Comparison of ENCODE assay signal across 8 cellular contexts in genomic region chr10:104268691-104269645, GRCh38. TPM values are rescaled to one million over a fixed set of nuclear protein-coding genes. Genes with fewer than 3 reads are reported as not detected.
DNase-seq lines count a peak whose midpoint lies in the region; ATAC-seq and TF ChIP-seq lines count a peak whose summit lies in the region.

Gene GSTO2, plus strand, starts transcription at chr10:104269184. Its CDS starts 5,732 bp downstream, at chr10:104274916.

- TF ChIP-seq CTCF in LNCaP clone FGC (IDR thresholded peaks at IDR 0.05; ENCODE audit: control insufficient read depth, extremely low read depth, insufficient read depth) (no peak), fibroblast of the aortic adventitia (IDR thresholded peaks at IDR 0.05; ENCODE audit: insufficient read depth, low read length) (no peak), nephron progenitor cell (IDR thresholded peaks at IDR 0.05) (no peak)

- H3K9me3 Mint-ChIP-seq in nephron progenitor cell: peaks cover 3% of the 10 kb centered on the region

- ATAC-seq in GM21825 (IDR thresholded peaks at IDR 0.05; ENCODE audit: unreplicated experiment): peak; percentile 98
- ATAC-seq in stimulated activated naive CD8-positive, alpha-beta T cell treated with anti-CD3 and anti-CD28 coated beads, Interleukin-15, Interleukin-2, amounts not matched to agents 100 U/mL and 50 U/mL, for 24 hours: peak; percentile 91

- peaks cover 5% of the 10 kb centered on the region for H3K27me3 Mint-ChIP-seq in nephron progenitor cell (ENCODE audit: low read depth, poor library complexity)

- peak within 1 kb of the TSS; percentile 82 for H3K27ac Mint-ChIP-seq in nephron progenitor cell

- peaks cover 11% of the 10 kb centered on the region for H3K4me1 Mint-ChIP-seq in nephron progenitor cell

- H3K4me3 ChIP-seq in LNCaP clone FGC (ENCODE audit: low read depth, low read length): peak within 1 kb of the TSS; percentile 97
- peak within 1 kb of the TSS; percentile 82 for H3K4me3 ChIP-seq in fibroblast of the aortic adventitia (ENCODE audit: low read depth, low read length)

- H3K4me3 Mint-ChIP-seq in nephron progenitor cell: peak within 1 kb of the TSS; percentile 94

- DNase-seq in DMS79 (lab: John Stamatoyannopoulos, UW) (peak; percentile 81), LNCaP clone FGC (ENCODE audit: low read depth) (peak; percentile 97), RPMI8226 (peak; percentile 95), fibroblast of the aortic adventitia (ENCODE audit: low read depth) (peak; percentile 96), nephron progenitor cell (peak; percentile 96)
- peak; percentile 99 for DNase-seq in activated effector memory CD4-positive, alpha-beta T cell treated with anti-CD3 and anti-CD28 coated beads, Interleukin-2, amount 50 U/mL, for 16 hours
- DNase-seq in stimulated activated naive CD8-positive, alpha-beta T cell treated with anti-CD3 and anti-CD28 coated beads, Interleukin-15, Interleukin-2, amounts not matched to agents 100 U/mL and 50 U/mL, for 24 hours: peak; percentile 97

- H3K36me3 Mint-ChIP-seq in nephron progenitor cell (ENCODE audit: low read depth): peaks cover 30% of the 10 kb centered on the region

RNA-seq across cellular contexts. Expression of gene GSTO2, which starts in this region (rescaled TPM):
- total RNA-seq in fibroblast of the aortic adventitia (ENCODE audit: low replicate concordance): 3.4 and 8.9 TPM in 2 replicates

Comparison
In these comparisons a context has a peak if more than half of its experiments do, and no peak if none do; other contexts are left out.
1. Peak in every context shown above with its lines: DNase-seq, ATAC-seq and H3K4me3 ChIP-seq.